In the genomic region with DNA sequence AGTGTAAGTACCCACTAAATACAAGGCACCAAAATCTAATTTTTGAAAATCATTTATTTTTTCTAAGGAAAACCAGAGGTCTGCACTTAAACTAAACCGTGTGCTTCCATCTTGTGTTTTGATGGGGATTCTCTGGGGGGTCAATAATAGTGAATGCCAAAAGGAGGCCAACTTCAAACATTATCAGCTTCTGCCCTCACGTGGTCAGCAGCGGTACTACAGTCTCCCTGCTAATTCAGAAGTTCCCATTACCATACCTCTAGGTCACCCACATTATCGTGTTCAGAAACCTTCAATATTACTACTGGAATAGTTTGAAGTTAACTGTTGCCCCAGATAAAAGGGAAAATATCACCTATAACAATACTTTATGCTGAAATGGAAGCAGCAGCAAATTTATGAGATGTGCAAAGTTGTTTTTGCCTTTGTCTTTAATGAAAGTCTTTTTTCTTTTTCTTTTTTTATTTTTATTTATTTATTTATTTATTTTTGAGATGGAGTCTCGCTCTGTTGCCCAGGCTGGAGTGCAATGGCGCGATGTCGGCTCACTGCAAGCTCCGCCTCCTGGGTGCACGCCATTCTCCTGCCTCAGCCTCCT, we compare ENCODE assay signal across 8 cellular contexts. TPM values are rescaled to one million over a fixed set of nuclear protein-coding genes. Genes with fewer than 3 reads are reported as not detected.
DNase-seq lines count a peak whose midpoint lies in the region; ATAC-seq and TF ChIP-seq lines count a peak whose summit lies in the region.

No MANE protein-coding gene starts in this region.

- TF ChIP-seq EP300 in gastroesophageal sphincter (IDR thresholded peaks at IDR 0.05), result no peak

- H3K27me3 ChIP-seq in Peyer's patch (no peaks in the 10 kb centered on the region), gastroesophageal sphincter (no peaks in the 10 kb centered on the region)

- WGBS in gastroesophageal sphincter (ENCODE audit: low coverage in 1 of 2), 2 donors, result 5 to 58% methylated on average over 4 to 9 of the region's 10 CpGs

- no peaks in the 10 kb centered on the region for H3K9me3 ChIP-seq in Peyer's patch
- no peaks in the 10 kb centered on the region for H3K9me3 ChIP-seq in gastroesophageal sphincter

- H3K36me3 ChIP-seq in Peyer's patch (peaks cover 0 to 20% (median 0%) of the 10 kb centered on the region in 3 donors), gastroesophageal sphincter (peaks cover 0 to 54% of the 10 kb centered on the region in 2 donors)

- DNase-seq in ELF-1 (ENCODE audit: low read depth, low spot score), result peak; percentile 72
- peak; percentile 67 for DNase-seq in HEK293T (ENCODE audit: extremely low spot score)
- peak; percentile 63 to 88 (median 68) for DNase-seq in Peyer's patch
- peak; percentile 25 for DNase-seq in activated effector memory CD4-positive, alpha-beta T cell treated with Interleukin-2 at 50 U/mL for 16 hours
- peak; percentile 33 for DNase-seq in renal cortical epithelial cell (ENCODE audit: low read depth)
- no peak for DNase-seq in posterior vena cava (ENCODE audit: low spot score)
- DNase-seq in SHP77 treated with DMSO at 0.1 percent for 48 hours (lab: John Stamatoyannopoulos, UW), result no peak

- H3K27ac ChIP-seq in Peyer's patch, result no peak overlapping the region
- H3K27ac ChIP-seq in gastroesophageal sphincter, result no peak overlapping the region

- POLR2A ChIA-PET in HEK293T (lab: Yijun Ruan, JAX), result no interaction called here

- TF ChIP-seq CTCF in Peyer's patch (IDR thresholded peaks at IDR 0.05) (peak; percentile 62 to 87 (median 74)), gastroesophageal sphincter (IDR thresholded peaks at IDR 0.05) (peak; percentile 65 to 87 (median 75))

- H3K4me1 ChIP-seq in Peyer's patch (no peaks in the 10 kb centered on the region), gastroesophageal sphincter (no peaks in the 10 kb centered on the region)

- intact Hi-C loops in posterior vena cava (cut with DNase I), result no loop called here

- CTCF ChIA-PET in HEK293T (lab: Yijun Ruan, JAX), result interaction anchor here (0.8 kb wide), 1 partner anchor 16 kb away, joined by 3 read pairs; no protein-coding TSS in a partner anchor

- no peak overlapping the region for H3K4me3 ChIP-seq in Peyer's patch
- no peak overlapping the region for H3K4me3 ChIP-seq in gastroesophageal sphincter

- TF ChIP-seq POLR2A in Peyer's patch (IDR thresholded peaks at IDR 0.05), result no peak
- no peak for TF ChIP-seq POLR2A in gastroesophageal sphincter (IDR thresholded peaks at IDR 0.05)

- ATAC-seq in gastroesophageal sphincter, result peak; percentile 55

TF ChIP-seq in HEK293T, 16 proteins besides CTCF, POLR2A, EP300 and RAD21:
- no peak for TF ChIP-seq SP1 (IDR thresholded peaks at IDR 0.05)
- TF ChIP-seq FOXK2 (IDR thresholded peaks at IDR 0.05), result no peak
- TF ChIP-seq ARNT (IDR thresholded peaks at IDR 0.05), result no peak
- no peak for TF ChIP-seq HDGF (IDR thresholded peaks at IDR 0.05; ENCODE audit: borderline replicate concordance)
- no peak for TF ChIP-seq NFRKB (IDR thresholded peaks at IDR 0.05)

RNA-seq across cellular contexts. Expression of gene CTPS2, which starts 17.3 kb away (rescaled TPM):
- total RNA-seq in Peyer's patch (10 to 100 TPM; 16.5 to 35.1 (median 23.9) TPM), gastroesophageal sphincter (10 to 100 TPM; 12.1 to 20.5 (median 14.0) TPM), renal cortical epithelial cell (20.7 and 25.3 TPM in 2 replicates), posterior vena cava (10 to 100 TPM in 1 of 2 donors, 1 to 10 TPM in 1; 8.5 to 10.9 TPM)

RNA-seq across cellular contexts. Expression of gene SYAP1, which starts 24.2 kb away (rescaled TPM):
- 10 to 100 TPM; 19.8 to 43.4 (median 34.8) TPM for total RNA-seq in Peyer's patch
- total RNA-seq in gastroesophageal sphincter, result 10 to 100 TPM; 25.4 to 39.1 (median 30.4) TPM
- 43.6 and 78.5 TPM in 2 replicates for total RNA-seq in renal cortical epithelial cell
- 10 to 100 TPM; 30.9 to 31.3 TPM for total RNA-seq in posterior vena cava

RNA-seq across cellular contexts. Expression of gene S100G, which starts 45.2 kb away (rescaled TPM):
- total RNA-seq in Peyer's patch (not detected), gastroesophageal sphincter (not detected), renal cortical epithelial cell (not detected in 2 replicates), posterior vena cava (not detected)

Comparison
In these comparisons a context has a peak if more than half of its experiments do, and no peak if none do; other contexts are left out.
1. DNase-seq: peak in ELF-1 (single experiment), HEK293T (single experiment), Peyer's patch (3 of 3), activated effector memory CD4-positive, alpha-beta T cell treated with Interleukin-2 at 50 U/mL for 16 hours (single experiment) and renal cortical epithelial cell (single experiment); none in posterior vena cava (single experiment) and SHP77 treated with DMSO at 0.1 percent for 48 hours (single experiment).